In genomic region chr11:65117206-65118096, GRCh38 we compare ENCODE assay signal across 1 cellular context.
TF ChIP-seq lines count a peak whose summit lies in the region.

TSS of gene ZNHIT2 (minus strand) at chr11:65117701. CDS start at chr11:65117653, 48 bp downstream.

TF ChIP-seq in K562, 482 proteins besides CTCF, POLR2A, EP300 and RAD21 (continued from another document and continues in another):
- TF ChIP-seq DLX4 (CRISPR knock-in tag; IDR thresholded peaks at IDR 0.05) (no peak), SMARCA5 (IDR thresholded peaks at IDR 0.05) (no peak), HDAC2 (IDR thresholded peaks at IDR 0.05) (no peak; the same call in 1 of the 2 replicates), ZNF239 (CRISPR knock-in tag; IDR thresholded peaks at IDR 0.05) (no peak), ETS1 (conservative IDR thresholded peaks at IDR 0.05; ENCODE audit: control insufficient read depth, low read depth, low read length) (peak; percentile 86; the same call in 1 of the 2 replicates), CBX2 (IDR thresholded peaks at IDR 0.05; ENCODE audit: insufficient read depth, low read length, poor library complexity, severe bottlenecking) (no peak), RHOXF2B (CRISPR knock-in tag; conservative IDR thresholded peaks at IDR 0.05) (no peak), CEBPZ (IDR thresholded peaks at IDR 0.05; ENCODE audit: borderline replicate concordance, low read depth, low read length) (no peak), ZBTB33 (CRISPR knock-in tag; IDR thresholded peaks at IDR 0.05) (0 out of 2 replicates have a peak, but pooled peaks have one; percentile 27), ELK3 (CRISPR knock-in tag; IDR thresholded peaks at IDR 0.05) (no peak), MLLT1 (IDR thresholded peaks at IDR 0.05) (no peak), NR0B1 (IDR thresholded peaks at IDR 0.05; ENCODE audit: partially characterized antibody) (no peak), ZNF407 (IDR thresholded peaks at IDR 0.05; ENCODE audit: low read depth) (no peak), CHAMP1 (IDR thresholded peaks at IDR 0.05) (no peak), ZBTB17 (CRISPR knock-in tag; IDR thresholded peaks at IDR 0.05) (peak; percentile 51), ZNF655 (CRISPR knock-in tag; IDR thresholded peaks at IDR 0.05) (no peak), STAT5A (IDR thresholded peaks at IDR 0.05; ENCODE audit: borderline replicate concordance, low read length) (peak; percentile 15; the same call in 1 of the 2 replicates)
